In the genomic region with DNA sequence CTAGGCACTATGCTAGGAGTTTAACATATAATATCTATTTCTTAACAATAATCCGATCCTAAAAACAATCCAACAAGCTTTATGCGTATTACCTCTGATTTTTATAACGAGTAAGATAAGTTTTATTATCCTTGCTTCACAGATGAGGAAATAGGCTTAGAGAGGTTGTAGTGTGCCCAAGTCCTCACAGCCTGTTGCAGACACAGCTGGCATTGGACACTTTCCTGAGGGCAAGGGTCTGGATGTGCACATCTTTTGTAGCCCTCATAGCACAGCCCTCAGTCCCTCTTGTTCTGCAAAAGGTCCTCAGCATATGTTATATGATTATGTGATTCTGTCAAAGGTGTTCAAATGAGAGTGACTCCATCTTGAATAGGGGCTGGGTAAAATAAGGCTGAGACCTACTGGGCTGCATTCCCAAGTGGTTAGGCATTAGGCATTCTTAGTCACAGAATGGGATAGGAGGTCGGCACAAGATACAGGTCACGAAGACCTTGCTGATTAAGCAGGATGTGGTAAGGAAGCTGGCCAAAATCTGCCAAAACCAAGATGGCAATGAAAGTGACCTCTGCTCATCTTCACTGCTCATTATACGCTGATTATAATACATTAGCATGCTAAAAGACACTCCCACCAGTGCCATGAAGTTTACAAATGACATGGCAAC, we compare ENCODE assay signal across 16 cellular contexts.
A peak's percentile ranks its signal among the peaks of the same experiment; 100 is the strongest.
DNase-seq lines count a peak whose midpoint lies in the region; ATAC-seq and TF ChIP-seq lines count a peak whose summit lies in the region.
"Had no signal": no experiment of that assay in that cellular context is flagged by ENCODE, and none has a peak within 500 bp of the region (broad histone marks: within the 10 kb centered on the region; RNA-seq: fewer than 3 reads in every experiment).

No MANE protein-coding gene starts in this region.

- H3K9ac ChIP-seq in HCT116 (ENCODE audit: low read length) (peak overlapping the region; percentile 29), SK-N-SH (no peak overlapping the region), smooth muscle cell (ENCODE audit: low read depth) (no peak overlapping the region)

- ATAC-seq in HCT116 (peak; percentile 41), HG02884 (IDR thresholded peaks at IDR 0.05; ENCODE audit: unreplicated experiment) (no peak)
- ATAC-seq: naive thymus-derived CD4-positive, alpha-beta T cell had no signal

- H3K4me2 ChIP-seq in HCT116 (ENCODE audit: low read length) (peak overlapping the region; percentile 45), SK-N-SH (no peak overlapping the region), smooth muscle cell (no peak overlapping the region)

- TF ChIP-seq CTCF in HCT116 (IDR thresholded peaks at IDR 0.05 in 2 of 3, conservative IDR thresholded peaks at IDR 0.05 in 1 of 3; ENCODE audit: borderline replicate concordance in 1 of 3, insufficient read depth in 1 of 3, low read depth in 2 of 3, low read length in 2 of 3): no peak
- no peak for TF ChIP-seq CTCF in SK-N-SH (IDR thresholded peaks at IDR 0.05)
- no peak for TF ChIP-seq CTCF in fibroblast of pulmonary artery (IDR thresholded peaks at IDR 0.05; ENCODE audit: low read length, missing control alignments)
- TF ChIP-seq CTCF in smooth muscle cell (IDR thresholded peaks at IDR 0.05; ENCODE audit: borderline replicate concordance, insufficient read depth, poor library complexity, severe bottlenecking): no peak
- TF ChIP-seq CTCF in testis (IDR thresholded peaks at IDR 0.05): no peak

- BruUV-seq in HCT116 (replicated peaks; lab: Mats Ljungman, UMichigan): no TSS peak

- intact Hi-C loops in HCT116 (cut with micrococcal nuclease): no loop called here
- intact Hi-C loops in testis (cut with DNase I; ENCODE audit: low total_unique reads): no loop called here

- no peak for TF ChIP-seq RAD21 in HCT116 (IDR thresholded peaks at IDR 0.05; ENCODE audit: low read depth)
- no peak for TF ChIP-seq RAD21 in SK-N-SH (IDR thresholded peaks at IDR 0.05; ENCODE audit: low read length)

- TF ChIP-seq POLR2A in HCT116 (IDR thresholded peaks at IDR 0.05; ENCODE audit: borderline replicate concordance, extremely low read depth, insufficient read depth, insufficient read length) (no peak), testis (IDR thresholded peaks at IDR 0.05) (no peak)

- WGBS in SK-N-SH (ENCODE audit: low lambda C conversion rate): 50% methylated on average over 6 of the region's 6 CpGs
- WGBS in smooth muscle cell (ENCODE audit: low lambda C conversion rate): 71% methylated on average over 6 of the region's 6 CpGs
- 74 to 79% methylated on average over 6 of the region's 6 CpGs for WGBS in testis, 2 donors

- H4K20me1 ChIP-seq in HCT116 (ENCODE audit: insufficient read depth): no peaks in the 10 kb centered on the region
- no peaks in the 10 kb centered on the region for H4K20me1 ChIP-seq in SK-N-SH (ENCODE audit: insufficient read depth)
- no peaks in the 10 kb centered on the region for H4K20me1 ChIP-seq in smooth muscle cell (ENCODE audit: low read depth)

- peak overlapping the region in 1 of 2 experiments; percentile 11; a peak in 1 of 4 replicates for H3K4me3 ChIP-seq in HCT116 (replicated peaks in 1 of 2; ENCODE audit: low read depth in 1 of 2, low read length in 2 of 2)
- no peak overlapping the region for H3K4me3 ChIP-seq in SK-N-SH (ENCODE audit: low read depth in 2 of 2, low read length in 1 of 2)
- H3K4me3 ChIP-seq in fibroblast of pulmonary artery (replicated peaks; ENCODE audit: low read depth, low read length): no peak overlapping the region
- no peak overlapping the region for H3K4me3 ChIP-seq in smooth muscle cell
- no peak overlapping the region for H3K4me3 ChIP-seq in testis
- H3K4me3 ChIP-seq: left ventricle myocardium inferior, prostate gland had no signal

- RAD21 ChIA-PET in HCT116 (lab: Charles Lee; ENCODE audit: low non-redundant PET in 1 of 2, low total read pairs in 2 of 2, uncharacterized antibody in 2 of 2, unreplicated experiment in 2 of 2): no interaction called here

- H3K27me3 ChIP-seq in HCT116 (ENCODE audit: insufficient read depth, low read length) (no peaks in the 10 kb centered on the region), SK-N-SH (ENCODE audit: insufficient read depth) (no peaks in the 10 kb centered on the region), smooth muscle cell (ENCODE audit: low read depth) (no peaks in the 10 kb centered on the region), testis (no peaks in the 10 kb centered on the region)

- POLR2A ChIA-PET in HCT116 (lab: Charles Lee) (no interaction called here), SK-N-SH (lab: Yijun Ruan, JAX) (no interaction called here)

- H3K27ac ChIP-seq in HCT116 (ENCODE audit: low read depth, low read length) (peak overlapping the region; percentile 19; the same call in 1 of the 2 replicates), SK-N-SH (ENCODE audit: low read depth in 2 of 2, low read length in 1 of 2) (no peak overlapping the region), smooth muscle cell (ENCODE audit: low read depth) (peak overlapping the region; percentile 38), testis (no peak overlapping the region)
- H3K27ac ChIP-seq: left ventricle myocardium inferior, prostate gland had no signal

- no peak for TF ChIP-seq EP300 in SK-N-SH (IDR thresholded peaks at IDR 0.05; ENCODE audit: borderline replicate concordance in 1 of 2, low read depth in 1 of 2, low read length in 1 of 2)

- H3K9me2 ChIP-seq in HCT116 (ENCODE audit: insufficient read depth): no peaks in the 10 kb centered on the region
- H3K9me2 ChIP-seq in SK-N-SH: no peaks in the 10 kb centered on the region

- H3K4me1 ChIP-seq in HCT116 (ENCODE audit: control insufficient read depth in 1 of 2, insufficient read depth in 2 of 2, low read length in 2 of 2) (peaks cover 32 to 69% of the 10 kb centered on the region in 2 experiments), SK-N-SH (ENCODE audit: control insufficient read depth in 1 of 2, insufficient read depth in 2 of 2, low read depth in 1 of 2, low read length in 1 of 2) (peaks cover 4 to 6% of the 10 kb centered on the region in 2 experiments; a peak in 2 of 4 replicates), smooth muscle cell (ENCODE audit: low read depth) (peaks cover 21% of the 10 kb centered on the region), testis (peaks cover 10% of the 10 kb centered on the region)

- H3K36me3 ChIP-seq in HCT116 (ENCODE audit: control insufficient read depth in 1 of 2, insufficient read depth in 2 of 2, low read length in 2 of 2): no peaks in the 10 kb centered on the region
- H3K36me3 ChIP-seq in SK-N-SH (replicated peaks in 1 of 2; ENCODE audit: control insufficient read depth in 1 of 2, insufficient read depth in 2 of 2, low read length in 1 of 2): no peaks in the 10 kb centered on the region
- no peaks in the 10 kb centered on the region for H3K36me3 ChIP-seq in smooth muscle cell (ENCODE audit: low read depth)
- H3K36me3 ChIP-seq in testis (ENCODE audit: low read depth, missing control alignments): no peaks in the 10 kb centered on the region
- H3K36me3 ChIP-seq: left ventricle myocardium inferior, prostate gland had no signal

- H2AFZ ChIP-seq in HCT116 (ENCODE audit: low read depth, low read length, poor library complexity, severe bottlenecking) (no peak overlapping the region), SK-N-SH (ENCODE audit: low read depth) (peak overlapping the region; percentile 28; the same call in 1 of the 2 replicates), smooth muscle cell (ENCODE audit: low read depth) (no peak overlapping the region)

- peak; percentile 48 for DNase-seq in HCT116 (ENCODE audit: low read depth, low spot score)
- DNase-seq in SK-N-SH: no peak
- DNase-seq in fibroblast of pulmonary artery (ENCODE audit: low read depth): peak; percentile 20
- DNase-seq in smooth muscle cell (lab: John Stamatoyannopoulos, UW; ENCODE audit: unreplicated experiment): no peak
- DNase-seq in testis: no peak
- no peak for DNase-seq in AG20443 (ENCODE audit: low spot score)
- DNase-seq in COR-L47 (lab: John Stamatoyannopoulos, UW): no peak
- DNase-seq: activated B cell treated with CpG ODN at 0.5 μM for 24 hours; activated naive CD4-positive, alpha-beta T cell treated with anti-CD3 and anti-CD28 coated beads, Interleukin-2, amount 10 ng/mL, durations not matched to agents 7 days and 5 days; CD4-positive, alpha-beta T cell; left ventricle myocardium inferior; naive thymus-derived CD4-positive, alpha-beta T cell; NCI-H1048; NCI-H2171 had no signal

- H3K9me3 ChIP-seq in HCT116 (ENCODE audit: control insufficient read depth in 1 of 2, insufficient read depth in 1 of 2, low read depth in 1 of 2, low read length in 2 of 2) (peaks cover 0 to 7% of the 10 kb centered on the region in 2 experiments; a peak in 1 of 4 replicates), SK-N-SH (no peaks in the 10 kb centered on the region), smooth muscle cell (replicated peaks; ENCODE audit: low read depth) (no peaks in the 10 kb centered on the region), testis (no peaks in the 10 kb centered on the region)
- H3K9me3 ChIP-seq: left ventricle myocardium inferior, prostate gland had no signal

- no peaks in the 10 kb centered on the region for H3K79me2 ChIP-seq in HCT116 (ENCODE audit: insufficient read depth, low read length)
- no peaks in the 10 kb centered on the region for H3K79me2 ChIP-seq in SK-N-SH (ENCODE audit: insufficient read depth)
- no peaks in the 10 kb centered on the region for H3K79me2 ChIP-seq in smooth muscle cell (ENCODE audit: low read depth)

- CTCF ChIA-PET in HCT116 (lab: Charles Lee): no interaction called here
- CTCF ChIA-PET in SK-N-SH (lab: Yijun Ruan, JAX): interaction anchor here (0.9 to 1.6 kb wide), 3 partner anchors 17 to 185 kb away, joined by 3 to 5 read pairs (median 4); no protein-coding TSS in a partner anchor

- H3F3A ChIP-seq in SK-N-SH (replicated peaks; ENCODE audit: insufficient read depth) (no peaks in the 10 kb centered on the region), smooth muscle cell (ENCODE audit: low read depth) (peaks cover 21% of the 10 kb centered on the region)

TF ChIP-seq in HCT116, 20 proteins besides CTCF, POLR2A, EP300 and RAD21 (continues in another document):
- TF ChIP-seq SP1 (IDR thresholded peaks at IDR 0.05; ENCODE audit: low read depth) (peak; percentile 69), SRF (IDR thresholded peaks at IDR 0.05; ENCODE audit: low read depth) (no peak), CBX3 (IDR thresholded peaks at IDR 0.05; ENCODE audit: low read depth) (peak; percentile 84; the same call in 1 of the 2 replicates), YY1 (IDR thresholded peaks at IDR 0.05; ENCODE audit: extremely low read depth, insufficient replicate concordance, low read depth, low read length) (peak; percentile 81), EGR1 (IDR thresholded peaks at IDR 0.05; ENCODE audit: low read depth) (no peak), JUND (IDR thresholded peaks at IDR 0.05) (peak; percentile 50)

TF ChIP-seq in SK-N-SH, 30 proteins besides CTCF, POLR2A, EP300 and RAD21 (continues in another document):
- TF ChIP-seq JUND (IDR thresholded peaks at IDR 0.05) (0 out of 2 replicates have a peak, but pooled peaks have one; percentile 16), RXRA (IDR thresholded peaks at IDR 0.05; ENCODE audit: borderline replicate concordance, low read depth) (peak; percentile 44; the same call in 1 of the 2 replicates), TCF12 (IDR thresholded peaks at IDR 0.05) (peak; percentile 37; the same call in 1 of the 2 replicates), RCOR1 (IDR thresholded peaks at IDR 0.05; ENCODE audit: low read length) (no peak), YY1 (IDR thresholded peaks at IDR 0.05; ENCODE audit: low read depth) (no peak), FOSL2 (IDR thresholded peaks at IDR 0.05; ENCODE audit: borderline replicate concordance, low read depth) (peak; percentile 44; the same call in 1 of the 2 replicates)

Comparison
In these comparisons a context has a peak if more than half of its experiments do, and no peak if none do; other contexts are left out.
1. DNase-seq: peak in HCT116 (single experiment) and fibroblast of pulmonary artery (single experiment); none in SK-N-SH (single experiment), smooth muscle cell (single experiment), testis (single experiment), AG20443 (single experiment) and COR-L47 (single experiment).
2. H3K27ac ChIP-seq: peak in HCT116 (single experiment) and smooth muscle cell (single experiment); none in SK-N-SH (0 of 2) and testis (0 of 2).